ENCODE assay signal across 10 cellular contexts in the genomic region with DNA sequence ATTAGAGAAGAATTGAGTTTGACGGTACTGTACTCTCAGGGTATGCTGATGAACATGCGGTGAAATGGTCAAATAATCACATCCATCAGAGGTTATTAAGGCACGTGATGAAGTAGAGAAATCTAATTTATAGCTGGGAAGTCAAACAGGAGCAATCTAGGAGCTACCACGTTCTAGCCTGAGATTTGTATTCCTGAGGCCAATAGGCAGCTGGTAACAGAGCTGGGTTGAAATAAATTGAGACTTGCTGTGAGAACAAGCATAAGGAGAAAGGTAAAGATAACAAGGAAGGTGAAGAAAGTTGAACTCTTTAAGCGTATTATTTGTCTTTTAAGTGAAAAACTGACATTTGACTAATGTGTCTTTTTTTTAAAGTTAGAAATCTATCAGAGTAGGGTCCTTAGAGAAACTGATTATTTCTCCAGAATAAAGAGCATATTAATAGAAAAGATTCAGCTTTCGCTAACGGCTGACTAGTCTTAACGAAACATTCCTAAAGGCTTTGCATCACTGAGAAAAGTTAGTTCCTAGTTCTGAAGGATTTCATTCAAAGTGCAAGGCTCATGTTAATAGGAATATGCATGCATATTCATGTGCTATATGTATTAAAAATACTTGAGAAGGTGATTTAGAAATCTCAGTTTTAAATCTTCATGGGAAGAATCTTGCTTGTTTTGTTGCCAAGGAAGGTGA. TPM values are rescaled to one million over a fixed set of nuclear protein-coding genes. Genes with fewer than 3 reads are reported as not detected.
DNase-seq lines count a peak whose midpoint lies in the region; ATAC-seq and TF ChIP-seq lines count a peak whose summit lies in the region.
"Had no signal": no experiment of that assay in that cellular context is flagged by ENCODE, and none has a peak within 500 bp of the region (broad histone marks: within the 10 kb centered on the region; RNA-seq: fewer than 3 reads in every experiment).

No MANE protein-coding gene starts in this region.

- peak overlapping the region in 4 of 8 donors; percentile 20 to 67 (median 43) for H3K4me3 Mint-ChIP-seq in CD4-positive, alpha-beta memory T cell
- peak overlapping the region; percentile 48 for H3K4me3 Mint-ChIP-seq in progenitor cell of endocrine pancreas (ENCODE audit: low read depth)

- H3K27ac ChIP-seq in CD4-positive, alpha-beta memory T cell (ENCODE audit: low read depth, low read length): no peak overlapping the region
- H3K27ac ChIP-seq in RWPE2 (ENCODE audit: poor library complexity, severe bottlenecking) (peak overlapping the region; percentile 97), fibroblast of lung (ENCODE audit: insufficient read depth, low read length) (peak overlapping the region; percentile 77)
- H3K27ac ChIP-seq in effector memory CD4-positive, alpha-beta T cell (ENCODE audit: insufficient read depth, low read length, poor library complexity, severe bottlenecking): no peak overlapping the region

- peaks cover 0 to 2% of the 10 kb centered on the region in 2 donors for H3K36me3 Mint-ChIP-seq in CD4-positive, alpha-beta memory T cell
- no peaks in the 10 kb centered on the region for H3K36me3 Mint-ChIP-seq in progenitor cell of endocrine pancreas (ENCODE audit: insufficient read depth)

- no peaks in the 10 kb centered on the region for H3K27me3 Mint-ChIP-seq in CD4-positive, alpha-beta memory T cell
- H3K27me3 Mint-ChIP-seq in progenitor cell of endocrine pancreas: no peaks in the 10 kb centered on the region

- CTCF ChIA-PET in CD4-positive, alpha-beta memory T cell (lab: Charles Lee; ENCODE audit: partially characterized antibody): interaction anchor here (1.0 to 1.3 kb wide), 3 partner anchors 9 to 45 kb away, joined by 3 read pairs; no protein-coding TSS in a partner anchor

- H3K27me3 ChIP-seq in CD4-positive, alpha-beta memory T cell (ENCODE audit: insufficient read depth, low read length): no peaks in the 10 kb centered on the region
- H3K27me3 ChIP-seq in RWPE2 (ENCODE audit: insufficient read depth, poor library complexity, severe bottlenecking): no peaks in the 10 kb centered on the region
- no peaks in the 10 kb centered on the region for H3K27me3 ChIP-seq in fibroblast of lung (ENCODE audit: control insufficient read depth, insufficient read depth, low read length)
- no peaks in the 10 kb centered on the region for H3K27me3 ChIP-seq in effector memory CD4-positive, alpha-beta T cell (replicated peaks; ENCODE audit: control insufficient read depth, insufficient read depth, low read length, poor library complexity, severe bottlenecking)

- H2AFZ ChIP-seq in fibroblast of lung (ENCODE audit: low read length): no peak overlapping the region

- peaks cover 17 to 39% (median 23%) of the 10 kb centered on the region in 4 donors for H3K4me1 Mint-ChIP-seq in CD4-positive, alpha-beta memory T cell
- peaks cover 62% of the 10 kb centered on the region for H3K4me1 Mint-ChIP-seq in progenitor cell of endocrine pancreas (ENCODE audit: low read depth)

- H3K36me3 ChIP-seq in CD4-positive, alpha-beta memory T cell (ENCODE audit: insufficient read depth, low read length): no peaks in the 10 kb centered on the region
- H3K36me3 ChIP-seq in RWPE2 (ENCODE audit: low read depth): no peaks in the 10 kb centered on the region
- no peaks in the 10 kb centered on the region for H3K36me3 ChIP-seq in fibroblast of lung (ENCODE audit: control insufficient read depth, insufficient read depth, low read length)
- no peaks in the 10 kb centered on the region for H3K36me3 ChIP-seq in effector memory CD4-positive, alpha-beta T cell (ENCODE audit: control insufficient read depth, insufficient read depth, low read length)

- peak overlapping the region; percentile 28 for H3K4me2 ChIP-seq in fibroblast of lung (ENCODE audit: extremely low read depth, insufficient read depth, low read length)

- peak overlapping the region; percentile 52 to 94 (median 88) for H3K27ac Mint-ChIP-seq in CD4-positive, alpha-beta memory T cell
- peak overlapping the region; percentile 99 for H3K27ac Mint-ChIP-seq in progenitor cell of endocrine pancreas

- H3K79me2 ChIP-seq in fibroblast of lung (ENCODE audit: control insufficient read depth, insufficient read depth, low read length): no peaks in the 10 kb centered on the region

- no peak for ATAC-seq in RWPE2 (ENCODE audit: low read depth)
- no peak for ATAC-seq in HG02763 (IDR thresholded peaks at IDR 0.05; ENCODE audit: unreplicated experiment)
- no peak for ATAC-seq in HG03039 (IDR thresholded peaks at IDR 0.05; ENCODE audit: unreplicated experiment)
- no peak for ATAC-seq in HG02678 (IDR thresholded peaks at IDR 0.05; ENCODE audit: unreplicated experiment)

- peaks cover 32% of the 10 kb centered on the region for H3K4me1 ChIP-seq in CD4-positive, alpha-beta memory T cell (ENCODE audit: insufficient read depth, low read length)
- H3K4me1 ChIP-seq in RWPE2 (ENCODE audit: insufficient read depth, poor library complexity, severe bottlenecking) (peaks cover 43% of the 10 kb centered on the region), fibroblast of lung (ENCODE audit: control insufficient read depth, extremely low read depth, insufficient read depth, low read length) (peaks cover 19% of the 10 kb centered on the region)
- H3K4me1 ChIP-seq in effector memory CD4-positive, alpha-beta T cell (ENCODE audit: control insufficient read depth, insufficient read depth, low read length, poor library complexity, severe bottlenecking): no peaks in the 10 kb centered on the region

- no peaks in the 10 kb centered on the region for H4K20me1 ChIP-seq in fibroblast of lung (ENCODE audit: control insufficient read depth, extremely low read depth, insufficient read depth, low read length)

- no peaks in the 10 kb centered on the region for H3K9me3 Mint-ChIP-seq in CD4-positive, alpha-beta memory T cell
- H3K9me3 Mint-ChIP-seq in progenitor cell of endocrine pancreas (ENCODE audit: low read depth): no peaks in the 10 kb centered on the region

- intact Hi-C loops in CD4-positive, alpha-beta memory T cell (cut with micrococcal nuclease): no loop called here

- no peak for DNase-seq in CD4-positive, alpha-beta memory T cell
- no peak for DNase-seq in RWPE2 (ENCODE audit: low spot score)
- no peak for DNase-seq in fibroblast of lung (ENCODE audit: low read depth in 2 of 2)
- DNase-seq in progenitor cell of endocrine pancreas (ENCODE audit: low spot score, unreplicated experiment): no peak
- no peak for DNase-seq in effector memory CD4-positive, alpha-beta T cell
- DNase-seq: activated gamma-delta T cell, substantia nigra had no signal

- peak overlapping the region; percentile 10 for H3K9ac ChIP-seq in fibroblast of lung (ENCODE audit: insufficient read depth, low read length)

- H3K4me3 ChIP-seq in CD4-positive, alpha-beta memory T cell (ENCODE audit: low read length in 2 of 2): no peak overlapping the region
- H3K4me3 ChIP-seq in RWPE2 (ENCODE audit: severe bottlenecking): no peak overlapping the region
- H3K4me3 ChIP-seq in fibroblast of lung (replicated peaks in 1 of 4; ENCODE audit: control extremely low read depth in 1 of 4, insufficient read depth in 1 of 4, low read depth in 3 of 4, low read length in 4 of 4): no peak overlapping the region
- H3K4me3 ChIP-seq in effector memory CD4-positive, alpha-beta T cell (ENCODE audit: insufficient read depth, low read depth, low read length, poor library complexity, severe bottlenecking): no peak overlapping the region

- POLR2A ChIA-PET in CD4-positive, alpha-beta memory T cell (lab: Charles Lee; ENCODE audit: partially characterized antibody): interaction anchor here (0.7 to 1.4 kb wide), 5 partner anchors 9 to 659 kb away, joined by 3 to 4 read pairs (median 3); partner anchors contain the start of gene ZNF143

- TF ChIP-seq CTCF in RWPE2 (IDR thresholded peaks at IDR 0.05; ENCODE audit: poor library complexity, severe bottlenecking): no peak
- TF ChIP-seq CTCF in fibroblast of lung (conservative IDR thresholded peaks at IDR 0.05 in 1 of 2, IDR thresholded peaks at IDR 0.05 in 1 of 2; ENCODE audit: low read depth in 1 of 2, low read length in 2 of 2): no peak
- TF ChIP-seq CTCF in progenitor cell of endocrine pancreas (IDR thresholded peaks at IDR 0.05; ENCODE audit: unreplicated experiment): no peak

- no peaks in the 10 kb centered on the region for H3K9me3 ChIP-seq in CD4-positive, alpha-beta memory T cell (ENCODE audit: control insufficient read depth in 1 of 2, low read length in 2 of 2)
- no peaks in the 10 kb centered on the region for H3K9me3 ChIP-seq in RWPE2 (ENCODE audit: severe bottlenecking)
- H3K9me3 ChIP-seq in fibroblast of lung (ENCODE audit: control insufficient read depth, insufficient read depth, low read depth, low read length): no peaks in the 10 kb centered on the region
- no peaks in the 10 kb centered on the region for H3K9me3 ChIP-seq in effector memory CD4-positive, alpha-beta T cell (ENCODE audit: control insufficient read depth, low read length)

RNA-seq across cellular contexts. Expression of gene WEE1, which starts 5.2 kb away (rescaled TPM):
- 10 to 100 TPM; 11.1 to 11.7 TPM for total RNA-seq in CD4-positive, alpha-beta memory T cell
- 1 to 10 TPM; 5.8 to 8.2 TPM for polyA plus RNA-seq in CD4-positive, alpha-beta memory T cell
- total RNA-seq in fibroblast of lung (24.4 and 55.2 TPM in 2 replicates), progenitor cell of endocrine pancreas (154 and 179 TPM in 2 replicates)
- 47.2 and 77.5 TPM in 2 replicates for polyA plus RNA-seq in fibroblast of lung
- 21.4 and 34.6 TPM in 2 replicates for polyA plus RNA-seq in fibroblast of lung (2012)
- 4.4 and 8.8 TPM in 2 replicates for polyA minus RNA-seq in fibroblast of lung (ENCODE audit: low replicate concordance)

Comparison
In these comparisons a context has a peak if more than half of its experiments do, and no peak if none do; other contexts are left out.
1. H3K27ac ChIP-seq: peak in RWPE2 (single experiment) and fibroblast of lung (single experiment); none in CD4-positive, alpha-beta memory T cell (single experiment) and effector memory CD4-positive, alpha-beta T cell (single experiment).